23 cellular contexts compared by ENCODE assay signal in the genomic region with DNA sequence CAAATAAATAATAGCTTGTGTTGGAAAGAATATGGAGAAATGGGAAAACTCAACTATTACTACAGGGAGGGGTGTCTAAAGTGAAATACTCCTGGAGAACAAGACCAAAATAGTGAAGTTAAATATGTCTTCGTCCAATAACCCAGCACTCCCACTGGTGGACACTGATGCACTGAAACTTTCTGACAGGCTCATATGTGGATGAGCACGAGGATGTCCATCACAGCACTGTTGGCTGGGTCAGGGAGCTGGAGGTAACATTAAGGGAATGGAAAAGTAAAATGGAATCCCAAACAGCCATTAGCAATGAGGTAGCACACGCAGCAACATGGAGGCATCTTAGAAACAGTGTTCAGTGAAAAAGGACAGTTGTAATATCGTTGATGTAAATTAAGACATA.
DNase-seq lines count a peak whose midpoint lies in the region; ATAC-seq and TF ChIP-seq lines count a peak whose summit lies in the region.
"Had no signal": no experiment of that assay in that cellular context is flagged by ENCODE, and none has a peak within 500 bp of the region (broad histone marks: within the 10 kb centered on the region; RNA-seq: fewer than 3 reads in every experiment).

No MANE protein-coding gene starts in this region.

- no peak for DNase-seq in CD8-positive, alpha-beta T cell
- DNase-seq in endodermal cell, result no peak
- DNase-seq in nephron progenitor cell, result no peak
- no peak for DNase-seq in germinal center (ENCODE audit: low spot score)
- no peak for DNase-seq in sciatic nerve (ENCODE audit: low spot score)
- DNase-seq in T-helper 9 cell, result no peak
- DNase-seq: 8988T; ACHN; AML-193; Calu3; CD4-positive, alpha-beta T cell; COR-L47; DMS79; EL; GDM1; GM23248; HCEC 1CT had no signal

- no peak overlapping the region for H3K4me3 ChIP-seq in CD8-positive, alpha-beta T cell (ENCODE audit: low read depth, low read length)
- H3K4me3 ChIP-seq in endodermal cell (ENCODE audit: low read length), result peak overlapping the region; percentile 9
- no peak overlapping the region for H3K4me3 ChIP-seq in skeletal muscle satellite cell (ENCODE audit: low read length)
- H3K4me3 ChIP-seq: A549; BLaER1 treated with 17β-estradiol and CSF1 and Interleukin-3, amounts not matched to agents 10 nM and 100 nM; GM12878; GM23248 had no signal

- 94 to 100% methylated on average over 2 to 3 of the region's 4 CpGs for WGBS in endodermal cell (ENCODE audit: insufficient coverage in 1 of 2, insufficient read length in 1 of 2), 2 experiments

- peaks cover 6% of the 10 kb centered on the region for H3K4me1 Mint-ChIP-seq in CD8-positive, alpha-beta T cell (ENCODE audit: low read depth)
- H3K4me1 Mint-ChIP-seq in endodermal cell, result peaks cover 16% of the 10 kb centered on the region
- H3K4me1 Mint-ChIP-seq in nephron progenitor cell, result peaks cover 12% of the 10 kb centered on the region

- ATAC-seq in CD8-positive, alpha-beta T cell, result no peak
- no peak for ATAC-seq in sciatic nerve

- no peaks in the 10 kb centered on the region for H3K9me3 ChIP-seq in CD8-positive, alpha-beta T cell (ENCODE audit: low read length)
- no peaks in the 10 kb centered on the region for H3K9me3 ChIP-seq in endodermal cell (ENCODE audit: control insufficient read depth, low read length)
- no peaks in the 10 kb centered on the region for H3K9me3 ChIP-seq in skeletal muscle satellite cell (replicated peaks; ENCODE audit: low read length)
- H3K9me3 ChIP-seq: A549, BE2C had no signal

- H3K4me3 Mint-ChIP-seq in CD8-positive, alpha-beta T cell, result no peak overlapping the region
- no peak overlapping the region for H3K4me3 Mint-ChIP-seq in endodermal cell
- no peak overlapping the region for H3K4me3 Mint-ChIP-seq in nephron progenitor cell
- H3K4me3 Mint-ChIP-seq: CD14-positive monocyte; CD4-positive, alpha-beta T cell had no signal

- H3K36me3 ChIP-seq in CD8-positive, alpha-beta T cell (ENCODE audit: insufficient read depth, low read length), result no peaks in the 10 kb centered on the region
- H3K36me3 ChIP-seq in endodermal cell (ENCODE audit: control insufficient read depth, insufficient read depth, low read length) (peaks cover 18% of the 10 kb centered on the region), skeletal muscle satellite cell (ENCODE audit: insufficient read depth, low read length) (no peaks in the 10 kb centered on the region)
- H3K36me3 ChIP-seq: BE2C had no signal

- CTCF ChIA-PET in CD8-positive, alpha-beta T cell (lab: Charles Lee), result interaction anchor here (1.3 kb wide), 1 partner anchor 61 kb away, joined by 3 read pairs; no protein-coding TSS in a partner anchor

- H3K4me1 ChIP-seq in CD8-positive, alpha-beta T cell (ENCODE audit: insufficient read depth, low read length), result no peaks in the 10 kb centered on the region
- no peaks in the 10 kb centered on the region for H3K4me1 ChIP-seq in endodermal cell (ENCODE audit: control insufficient read depth, insufficient read depth, low read length)
- peaks cover 11% of the 10 kb centered on the region for H3K4me1 ChIP-seq in skeletal muscle satellite cell (ENCODE audit: control insufficient read depth, insufficient read depth, low read length)
- H3K4me1 ChIP-seq: A549, BE2C had no signal

- no peak for TF ChIP-seq CTCF in CD8-positive, alpha-beta T cell (IDR thresholded peaks at IDR 0.05)
- TF ChIP-seq CTCF in endodermal cell (conservative IDR thresholded peaks at IDR 0.05) (no peak), nephron progenitor cell (IDR thresholded peaks at IDR 0.05) (no peak)

- no peaks in the 10 kb centered on the region for H3K27me3 ChIP-seq in CD8-positive, alpha-beta T cell (ENCODE audit: insufficient read depth, low read length)
- H3K27me3 ChIP-seq in endodermal cell (ENCODE audit: control insufficient read depth, insufficient read depth, low read length, poor library complexity, severe bottlenecking) (no peaks in the 10 kb centered on the region), skeletal muscle satellite cell (ENCODE audit: control insufficient read depth, insufficient read depth, low read length) (no peaks in the 10 kb centered on the region)
- H3K27me3 ChIP-seq: BE2C; BLaER1 treated with 17β-estradiol and CSF1 and Interleukin-3, amounts not matched to agents 10 nM and 100 nM had no signal

- intact Hi-C loops in CD8-positive, alpha-beta T cell (cut with DNase I, micrococcal nuclease), result no loop called here
- intact Hi-C loops in sciatic nerve (cut with DNase I), result loop anchor here (5.0 kb wide), 1 partner anchor 41 kb away; no protein-coding TSS in a partner anchor

- POLR2A ChIA-PET in CD8-positive, alpha-beta T cell (lab: Charles Lee), result interaction anchor here (2.2 kb wide), 1 partner anchor 9 kb away, joined by 9 read pairs; no protein-coding TSS in a partner anchor

- H3K27ac Mint-ChIP-seq in CD8-positive, alpha-beta T cell, result peak overlapping the region; percentile 16
- H3K27ac Mint-ChIP-seq in endodermal cell (no peak overlapping the region), nephron progenitor cell (peak overlapping the region; percentile 43)
- H3K27ac Mint-ChIP-seq: CD14-positive monocyte; CD4-positive, alpha-beta T cell had no signal

- no peak overlapping the region for H3K27ac ChIP-seq in CD8-positive, alpha-beta T cell (ENCODE audit: low read depth, low read length)
- H3K27ac ChIP-seq in endodermal cell (ENCODE audit: low read depth, low read length), result no peak overlapping the region
- H3K27ac ChIP-seq: A549; BLaER1 treated with 17β-estradiol and CSF1 and Interleukin-3, amounts not matched to agents 10 nM and 100 nM; GM23248 had no signal

- H3K9ac ChIP-seq in endodermal cell (ENCODE audit: extremely low read depth, low read length, poor library complexity, severe bottlenecking) (no peak overlapping the region), skeletal muscle satellite cell (ENCODE audit: low read depth, low read length) (no peak overlapping the region)
- H3K9ac ChIP-seq: BLaER1 treated with 17β-estradiol and CSF1 and Interleukin-3, amounts not matched to agents 10 nM and 100 nM; GM23248 had no signal

- peaks cover 2% of the 10 kb centered on the region for H3K36me3 Mint-ChIP-seq in CD8-positive, alpha-beta T cell
- peaks cover 19% of the 10 kb centered on the region for H3K36me3 Mint-ChIP-seq in endodermal cell (ENCODE audit: low read depth)
- H3K36me3 Mint-ChIP-seq in nephron progenitor cell (ENCODE audit: low read depth), result peaks cover 20% of the 10 kb centered on the region

- no peaks in the 10 kb centered on the region for H3K27me3 Mint-ChIP-seq in CD8-positive, alpha-beta T cell (ENCODE audit: low read depth)
- H3K27me3 Mint-ChIP-seq in endodermal cell (ENCODE audit: insufficient read depth) (no peaks in the 10 kb centered on the region), nephron progenitor cell (ENCODE audit: low read depth, poor library complexity) (no peaks in the 10 kb centered on the region)
- H3K27me3 Mint-ChIP-seq: CD4-positive, alpha-beta T cell had no signal

- no peaks in the 10 kb centered on the region for H3K9me3 Mint-ChIP-seq in CD8-positive, alpha-beta T cell
- H3K9me3 Mint-ChIP-seq in endodermal cell, result peaks cover 1% of the 10 kb centered on the region
- H3K9me3 Mint-ChIP-seq in nephron progenitor cell, result no peaks in the 10 kb centered on the region
- H3K9me3 Mint-ChIP-seq: CD4-positive, alpha-beta T cell had no signal

- peak overlapping the region; percentile 60 for H3K4me2 ChIP-seq in skeletal muscle satellite cell (ENCODE audit: low read length)
- H3K4me2 ChIP-seq: A549; BLaER1 treated with 17β-estradiol and CSF1 and Interleukin-3, amounts not matched to agents 10 nM and 100 nM had no signal
